29 cellular contexts compared by ENCODE assay signal in the genomic region with DNA sequence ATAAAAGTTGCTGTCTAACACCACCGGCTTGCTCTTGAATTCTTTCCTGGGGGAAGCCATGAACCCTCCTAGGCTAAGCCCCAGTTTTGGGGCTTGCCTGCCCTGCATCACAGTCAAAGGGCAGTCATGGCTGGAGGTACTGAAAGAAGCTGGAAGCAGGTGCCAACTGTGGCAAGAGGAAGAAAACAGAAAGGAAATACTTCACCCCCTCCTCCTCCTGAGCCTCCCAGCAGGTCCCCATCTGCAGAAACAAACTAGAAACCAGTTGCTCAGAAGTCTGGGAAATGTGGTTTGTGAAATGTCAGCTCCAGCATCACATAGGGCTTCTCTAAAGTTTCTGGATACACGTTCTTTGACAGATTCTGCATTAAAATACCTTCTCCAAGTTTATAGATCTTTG.
"Had no signal": no experiment of that assay in that cellular context is flagged by ENCODE, and none has a peak within 500 bp of the region (broad histone marks: within the 10 kb centered on the region; RNA-seq: fewer than 3 reads in every experiment).

No MANE protein-coding gene starts in this region.

- H2AFZ ChIP-seq: PC-9 had no signal

- DNase-seq: Kasumi-1, MG63, MV-4-11, NCI-H1092, NCI-H1105, NCI-H1417 treated with DMSO at 0.1 percent for 48 hours, NCI-H1436 treated with DMSO at 0.1 percent for 48 hours, NCI-H1694, NCI-H187, NCI-H1930, NCI-H2029 treated with DMSO at 0.1 percent for 48 hours, NCI-H2081 treated with DMSO at 0.1 percent for 48 hours, NCI-H2107, NCI-H2171, NCI-H226, NCI-H446 treated with DMSO at 0.1 percent for 48 hours, NCI-H510A, NCI-H526, NCI-H69, NCI-H748 treated with DMSO at 0.1 percent for 48 hours, NCI-H82, PC-9, SHP77, SIG-M5, SJCRH30, SW 1271, T-helper 1 cell had no signal

- H3K4me2 ChIP-seq: PC-9 had no signal

- H3K9me3 ChIP-seq: MG63, SJCRH30 had no signal

- H3K36me3 ChIP-seq: MG63, SJCRH30 had no signal

- H3K27ac ChIP-seq: PC-9, RWPE1, SJCRH30, SK-N-MC had no signal

- H3K4me3 ChIP-seq: MG63, PC-9, SJCRH30, SK-N-MC had no signal

- H3K27me3 ChIP-seq: MG63, SJCRH30 had no signal

- H3K4me1 ChIP-seq: SJCRH30 had no signal
